In genomic region chr11:95231881-95232605, GRCh38 we compare ENCODE assay signal across 1 cellular context.
TF ChIP-seq lines count a peak whose summit lies in the region.

No MANE protein-coding gene starts in this region.

TF ChIP-seq in GM12878, 131 proteins besides CTCF, POLR2A, EP300 and RAD21 (continued from another document):
- TF ChIP-seq, protein P1, sequence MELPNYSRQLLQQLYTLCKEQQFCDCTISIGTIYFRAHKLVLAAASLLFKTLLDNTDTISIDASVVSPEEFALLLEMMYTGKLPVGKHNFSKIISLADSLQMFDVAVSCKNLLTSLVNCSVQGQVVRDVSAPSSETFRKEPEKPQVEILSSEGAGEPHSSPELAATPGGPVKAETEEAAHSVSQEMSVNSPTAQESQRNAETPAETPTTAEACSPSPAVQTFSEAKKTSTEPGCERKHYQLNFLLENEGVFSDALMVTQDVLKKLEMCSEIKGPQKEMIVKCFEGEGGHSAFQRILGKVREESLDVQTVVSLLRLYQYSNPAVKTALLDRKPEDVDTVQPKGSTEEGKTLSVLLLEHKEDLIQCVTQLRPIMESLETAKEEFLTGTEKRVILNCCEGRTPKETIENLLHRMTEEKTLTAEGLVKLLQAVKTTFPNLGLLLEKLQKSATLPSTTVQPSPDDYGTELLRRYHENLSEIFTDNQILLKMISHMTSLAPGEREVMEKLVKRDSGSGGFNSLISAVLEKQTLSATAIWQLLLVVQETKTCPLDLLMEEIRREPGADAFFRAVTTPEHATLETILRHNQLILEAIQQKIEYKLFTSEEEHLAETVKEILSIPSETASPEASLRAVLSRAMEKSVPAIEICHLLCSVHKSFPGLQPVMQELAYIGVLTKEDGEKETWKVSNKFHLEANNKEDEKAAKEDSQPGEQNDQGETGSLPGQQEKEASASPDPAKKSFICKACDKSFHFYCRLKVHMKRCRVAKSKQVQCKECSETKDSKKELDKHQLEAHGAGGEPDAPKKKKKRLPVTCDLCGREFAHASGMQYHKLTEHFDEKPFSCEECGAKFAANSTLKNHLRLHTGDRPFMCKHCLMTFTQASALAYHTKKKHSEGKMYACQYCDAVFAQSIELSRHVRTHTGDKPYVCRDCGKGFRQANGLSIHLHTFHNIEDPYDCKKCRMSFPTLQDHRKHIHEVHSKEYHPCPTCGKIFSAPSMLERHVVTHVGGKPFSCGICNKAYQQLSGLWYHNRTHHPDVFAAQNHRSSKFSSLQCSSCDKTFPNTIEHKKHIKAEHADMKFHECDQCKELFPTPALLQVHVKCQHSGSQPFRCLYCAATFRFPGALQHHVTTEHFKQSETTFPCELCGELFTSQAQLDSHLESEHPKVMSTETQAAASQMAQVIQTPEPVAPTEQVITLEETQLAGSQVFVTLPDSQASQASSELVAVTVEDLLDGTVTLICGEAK (IDR thresholded peaks at IDR 0.05; ENCODE audit: borderline replicate concordance): 0 out of 2 replicates have a peak, but pooled peaks have one; percentile 39
- TF ChIP-seq ATF7 (IDR thresholded peaks at IDR 0.05; ENCODE audit: low read depth) (peak; percentile 97), CREB1 (IDR thresholded peaks at IDR 0.05; ENCODE audit: low read depth) (peak; percentile 26; the same call in 1 of the 2 replicates), BMI1 (IDR thresholded peaks at IDR 0.05; ENCODE audit: borderline replicate concordance) (0 out of 2 replicates have a peak, but pooled peaks have one; percentile 47), RUNX3 (IDR thresholded peaks at IDR 0.05; ENCODE audit: low read length) (peak; percentile 64), MAX (IDR thresholded peaks at IDR 0.05; ENCODE audit: low read depth, low read length) (no peak), CUX1 (IDR thresholded peaks at IDR 0.05; ENCODE audit: insufficient replicate concordance, low read depth, low read length) (peak; percentile 18), NFIC (IDR thresholded peaks at IDR 0.05; ENCODE audit: low read depth, low read length) (no peak), BHLHE40 (IDR thresholded peaks at IDR 0.05; ENCODE audit: borderline replicate concordance in 1 of 2, low read depth in 2 of 2, low read length in 1 of 2) (0 out of 4 replicates have a peak, but pooled peaks of 1 of the 2 experiments have one; percentile 13), DPF2 (IDR thresholded peaks at IDR 0.05) (0 out of 2 replicates have a peak, but pooled peaks have one; percentile 16), MXI1 (IDR thresholded peaks at IDR 0.05; ENCODE audit: low read depth, low read length) (peak; percentile 34; the same call in 1 of the 2 replicates), STAT1 (conservative IDR thresholded peaks at IDR 0.05) (no peak), RBBP5 (conservative IDR thresholded peaks at IDR 0.05) (no peak), CBFB (IDR thresholded peaks at IDR 0.05; ENCODE audit: low read depth) (0 out of 2 replicates have a peak, but pooled peaks have one; percentile 25), IKZF2 (IDR thresholded peaks at IDR 0.05) (0 out of 4 replicates have a peak, but pooled peaks have one; percentile 28 to 42), ZBTB33 (IDR thresholded peaks at IDR 0.05) (no peak), IKZF1 (conservative IDR thresholded peaks at IDR 0.05) (peak; percentile 55)
- TF ChIP-seq, protein P2, sequence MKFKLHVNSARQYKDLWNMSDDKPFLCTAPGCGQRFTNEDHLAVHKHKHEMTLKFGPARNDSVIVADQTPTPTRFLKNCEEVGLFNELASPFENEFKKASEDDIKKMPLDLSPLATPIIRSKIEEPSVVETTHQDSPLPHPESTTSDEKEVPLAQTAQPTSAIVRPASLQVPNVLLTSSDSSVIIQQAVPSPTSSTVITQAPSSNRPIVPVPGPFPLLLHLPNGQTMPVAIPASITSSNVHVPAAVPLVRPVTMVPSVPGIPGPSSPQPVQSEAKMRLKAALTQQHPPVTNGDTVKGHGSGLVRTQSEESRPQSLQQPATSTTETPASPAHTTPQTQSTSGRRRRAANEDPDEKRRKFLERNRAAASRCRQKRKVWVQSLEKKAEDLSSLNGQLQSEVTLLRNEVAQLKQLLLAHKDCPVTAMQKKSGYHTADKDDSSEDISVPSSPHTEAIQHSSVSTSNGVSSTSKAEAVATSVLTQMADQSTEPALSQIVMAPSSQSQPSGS (IDR thresholded peaks at IDR 0.05; ENCODE audit: low read length): peak; percentile 69; the same call in 1 of the 2 replicates
- TF ChIP-seq, protein P3, sequence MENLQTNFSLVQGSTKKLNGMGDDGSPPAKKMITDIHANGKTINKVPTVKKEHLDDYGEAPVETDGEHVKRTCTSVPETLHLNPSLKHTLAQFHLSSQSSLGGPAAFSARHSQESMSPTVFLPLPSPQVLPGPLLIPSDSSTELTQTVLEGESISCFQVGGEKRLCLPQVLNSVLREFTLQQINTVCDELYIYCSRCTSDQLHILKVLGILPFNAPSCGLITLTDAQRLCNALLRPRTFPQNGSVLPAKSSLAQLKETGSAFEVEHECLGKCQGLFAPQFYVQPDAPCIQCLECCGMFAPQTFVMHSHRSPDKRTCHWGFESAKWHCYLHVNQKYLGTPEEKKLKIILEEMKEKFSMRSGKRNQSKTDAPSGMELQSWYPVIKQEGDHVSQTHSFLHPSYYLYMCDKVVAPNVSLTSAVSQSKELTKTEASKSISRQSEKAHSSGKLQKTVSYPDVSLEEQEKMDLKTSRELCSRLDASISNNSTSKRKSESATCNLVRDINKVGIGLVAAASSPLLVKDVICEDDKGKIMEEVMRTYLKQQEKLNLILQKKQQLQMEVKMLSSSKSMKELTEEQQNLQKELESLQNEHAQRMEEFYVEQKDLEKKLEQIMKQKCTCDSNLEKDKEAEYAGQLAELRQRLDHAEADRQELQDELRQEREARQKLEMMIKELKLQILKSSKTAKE (IDR thresholded peaks at IDR 0.05; ENCODE audit: low read depth, poor library complexity, severe bottlenecking): no peak
- TF ChIP-seq, protein P4, sequence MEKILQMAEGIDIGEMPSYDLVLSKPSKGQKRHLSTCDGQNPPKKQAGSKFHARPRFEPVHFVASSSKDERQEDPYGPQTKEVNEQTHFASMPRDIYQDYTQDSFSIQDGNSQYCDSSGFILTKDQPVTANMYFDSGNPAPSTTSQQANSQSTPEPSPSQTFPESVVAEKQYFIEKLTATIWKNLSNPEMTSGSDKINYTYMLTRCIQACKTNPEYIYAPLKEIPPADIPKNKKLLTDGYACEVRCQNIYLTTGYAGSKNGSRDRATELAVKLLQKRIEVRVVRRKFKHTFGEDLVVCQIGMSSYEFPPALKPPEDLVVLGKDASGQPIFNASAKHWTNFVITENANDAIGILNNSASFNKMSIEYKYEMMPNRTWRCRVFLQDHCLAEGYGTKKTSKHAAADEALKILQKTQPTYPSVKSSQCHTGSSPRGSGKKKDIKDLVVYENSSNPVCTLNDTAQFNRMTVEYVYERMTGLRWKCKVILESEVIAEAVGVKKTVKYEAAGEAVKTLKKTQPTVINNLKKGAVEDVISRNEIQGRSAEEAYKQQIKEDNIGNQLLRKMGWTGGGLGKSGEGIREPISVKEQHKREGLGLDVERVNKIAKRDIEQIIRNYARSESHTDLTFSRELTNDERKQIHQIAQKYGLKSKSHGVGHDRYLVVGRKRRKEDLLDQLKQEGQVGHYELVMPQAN (conservative IDR thresholded peaks at IDR 0.05): peak; percentile 48; the same call in 1 of the 2 replicates
